Comparison of ENCODE assay signal across 20 cellular contexts in genomic region chr22:42732071-42732470, GRCh38.
"Had no signal": no experiment of that assay in that cellular context is flagged by ENCODE, and none has a peak within 500 bp of the region (broad histone marks: within the 10 kb centered on the region; RNA-seq: fewer than 3 reads in every experiment).

No MANE protein-coding gene starts in this region.

- H3K4me3 Mint-ChIP-seq: IgD-negative memory B cell had no signal

- DNase-seq: Kasumi-1, MM.1S, NCI-H1092 treated with DMSO at 0.1 percent for 48 hours, NCI-H1436, NCI-H187 treated with DMSO at 0.1 percent for 48 hours, NCI-H2029 treated with DMSO at 0.1 percent for 48 hours, NCI-H226, NCI-H446, NCI-H510A, NCI-H524 treated with DMSO at 0.1 percent for 48 hours, NCI-H69, NCI-H774, Right ventricle myocardium superior, RPMI8226, SIG-M5 had no signal

- ATAC-seq: K562, SK-N-SH treated with all-trans-retinoic acid at 6 μM for 48 hours had no signal

- H3K4me3 ChIP-seq: K562 had no signal

- H3K9ac ChIP-seq: KMS-11 had no signal

- H3K27ac ChIP-seq: HL-60, KMS-11 had no signal

- H3K4me2 ChIP-seq: KMS-11 had no signal

- H3K9me3 Mint-ChIP-seq: IgD-negative memory B cell had no signal
